In genomic region chr2:201070966-201071304, GRCh38 we compare ENCODE assay signal across 8 cellular contexts. TPM values are rescaled to one million over a fixed set of nuclear protein-coding genes. Genes with fewer than 3 reads are reported as not detected.
DNase-seq lines count a peak whose midpoint lies in the region; ATAC-seq and TF ChIP-seq lines count a peak whose summit lies in the region.

No MANE protein-coding gene starts in this region.

- peaks cover 66% of the 10 kb centered on the region for H3K79me2 ChIP-seq in neural cell (replicated peaks; ENCODE audit: insufficient read depth, low read length)

- TF ChIP-seq RAD21 in neural cell (conservative IDR thresholded peaks at IDR 0.05) = no peak

- TF ChIP-seq CTCF in heart left ventricle (IDR thresholded peaks at IDR 0.05) (no peak), neural cell (IDR thresholded peaks at IDR 0.05; ENCODE audit: poor library complexity, severe bottlenecking) (no peak)

- H3K36me3 ChIP-seq in heart left ventricle (no peaks in the 10 kb centered on the region), endocrine pancreas (ENCODE audit: control insufficient read depth, insufficient read depth, low read length) (no peaks in the 10 kb centered on the region), neural cell (ENCODE audit: insufficient read depth, low read length) (no peaks in the 10 kb centered on the region)

- peak overlapping the region; percentile 65 for H2AFZ ChIP-seq in neural cell (ENCODE audit: low read depth, low read length)

- H3K9ac ChIP-seq in endocrine pancreas (ENCODE audit: control insufficient read depth, insufficient read depth, low read length) (peak overlapping the region; percentile 93), neural cell (ENCODE audit: low read length) (peak overlapping the region; percentile 79)

- WGBS in heart left ventricle, 4 donors = 0 to 2% (median 1%) methylated on average over 6 of the region's 6 CpGs

- peaks cover 3% of the 10 kb centered on the region for H3F3A ChIP-seq in neural cell (ENCODE audit: insufficient read depth, low read length, poor library complexity, severe bottlenecking)

- no peak for TF ChIP-seq POLR2A in heart left ventricle (IDR thresholded peaks at IDR 0.05)

- H3K27me3 ChIP-seq in heart left ventricle = no peaks in the 10 kb centered on the region
- H3K27me3 ChIP-seq in endocrine pancreas (ENCODE audit: control insufficient read depth, insufficient read depth, low read length) = no peaks in the 10 kb centered on the region
- H3K27me3 ChIP-seq in neural cell (ENCODE audit: insufficient read depth, low read depth, low read length) = no peaks in the 10 kb centered on the region

- H3K4me1 ChIP-seq in heart left ventricle (peaks cover 5 to 69% (median 43%) of the 10 kb centered on the region in 12 donors), endocrine pancreas (ENCODE audit: control insufficient read depth, insufficient read depth, low read length) (peaks cover 34% of the 10 kb centered on the region)

- H3K4me3 ChIP-seq in heart left ventricle (peak overlapping the region; percentile 70 to 98 (median 90)), endocrine pancreas (ENCODE audit: control insufficient read depth, insufficient read depth, low read length) (peak overlapping the region; percentile 99), neural cell (ENCODE audit: low read length) (peak overlapping the region; percentile 78)

- H4K20me1 ChIP-seq in neural cell (ENCODE audit: insufficient read depth) = peaks cover 3% of the 10 kb centered on the region

- TF ChIP-seq EP300 in neural cell (conservative IDR thresholded peaks at IDR 0.05; ENCODE audit: poor library complexity, severe bottlenecking) = no peak

- DNase-seq in heart left ventricle (no peak), cardiac septum (ENCODE audit: low spot score) (no peak), RKO (ENCODE audit: low spot score) (peak; percentile 72), ureter (ENCODE audit: low spot score) (no peak)
- no peak for DNase-seq in stimulated activated CD4-positive, alpha-beta T cell treated with anti-CD3 and anti-CD28 coated beads, Interleukin-4, amount 100 ng/mL, for 24 hours

- peak overlapping the region; percentile 52 for H3K4me2 ChIP-seq in neural cell (ENCODE audit: low read length)

- ATAC-seq in heart left ventricle (no peak), HG03139 (IDR thresholded peaks at IDR 0.05; ENCODE audit: unreplicated experiment) (no peak)

- H3K27ac ChIP-seq in heart left ventricle (peak overlapping the region; percentile 82 to 99 (median 92)), neural cell (ENCODE audit: low read length) (peak overlapping the region; percentile 83)

- intact Hi-C loops in heart left ventricle (cut with DNase I) (loop anchor here in 8 of 10 donors (1.0 to 10.0 kb wide), 16 partner anchors 46 to 359 kb away; partner anchors contain the start of genes ORC2 (in 5 of the 8) and CFLAR (in 4 of the 8)), cardiac septum (cut with DNase I) (loop anchor here (1.0 to 5.0 kb wide), 4 partner anchors 46 to 166 kb away; partner anchors contain the start of genes CFLAR and ORC2)

- no peaks in the 10 kb centered on the region for H3K9me2 ChIP-seq in neural cell (ENCODE audit: insufficient read depth, low read length)

- H3K9me3 ChIP-seq in heart left ventricle = no peaks in the 10 kb centered on the region
- H3K9me3 ChIP-seq in endocrine pancreas (ENCODE audit: control insufficient read depth, low read length) = no peaks in the 10 kb centered on the region
- no peaks in the 10 kb centered on the region for H3K9me3 ChIP-seq in neural cell (ENCODE audit: low read length)

TF ChIP-seq in neural cell, 6 proteins besides CTCF, POLR2A, EP300 and RAD21:
- no peak for TF ChIP-seq SMC3 (conservative IDR thresholded peaks at IDR 0.05; ENCODE audit: poor library complexity)

RNA-seq across cellular contexts. Expression of gene HYCC2, which starts 0.5 kb away (rescaled TPM):
- total RNA-seq in heart left ventricle (10 to 100 TPM in 5 of 9 donors, 1 to 10 TPM in 4; 5.8 to 16.3 (median 12.1) TPM), cardiac septum (14.2 TPM), ureter (34.2 TPM)
- polyA plus RNA-seq in heart left ventricle (1 to 10 TPM; 3.7 to 5.5 TPM), neural cell (18.1 and 20.4 TPM in 2 replicates)
- polyA minus RNA-seq in neural cell = 67.9 and 77.4 TPM in 2 replicates

RNA-seq across cellular contexts. Expression of gene NDUFB3, which starts 0.9 kb away (rescaled TPM):
- total RNA-seq in heart left ventricle (100 to 1,000 TPM; 197 to 496 (median 348) TPM), cardiac septum (278 TPM), ureter (83.9 TPM)
- polyA plus RNA-seq in heart left ventricle (100 to 1,000 TPM; 210 to 424 TPM), neural cell (111 and 154 TPM in 2 replicates)
- 28.0 and 44.5 TPM in 2 replicates for polyA minus RNA-seq in neural cell

RNA-seq across cellular contexts. Expression of gene CFLAR, which starts 45.0 kb away (rescaled TPM):
- total RNA-seq in heart left ventricle (100 to 1,000 TPM; 130 to 279 (median 214) TPM), cardiac septum (193 TPM), ureter (187 TPM)
- polyA plus RNA-seq in heart left ventricle (100 to 1,000 TPM; 120 to 249 TPM), neural cell (0.84 and 1.6 TPM in 2 replicates)
- 1.9 and 3.2 TPM in 2 replicates for polyA minus RNA-seq in neural cell
